8 cellular contexts compared by ENCODE assay signal in genomic region chr2:173448938-173449471, GRCh38.
A peak's percentile ranks its signal among the peaks of the same experiment; 100 is the strongest.
DNase-seq lines count a peak whose midpoint lies in the region; ATAC-seq lines count a peak whose summit lies in the region.

No MANE protein-coding gene starts in this region.

- H3K9ac ChIP-seq in ES-I3 (ENCODE audit: low read depth, low read length) (peak overlapping the region; percentile 37; the same call in 1 of the 2 replicates), mucosa of rectum (ENCODE audit: low read depth in 1 of 2, low read length in 2 of 2) (no peak overlapping the region)

- H3K9me3 ChIP-seq in ES-I3 (ENCODE audit: control insufficient read depth, insufficient read depth, low read length) (no peaks in the 10 kb centered on the region), mucosa of rectum (ENCODE audit: control insufficient read depth in 2 of 2, low read length in 2 of 2) (no peaks in the 10 kb centered on the region)

- H3K27me3 ChIP-seq in mucosa of rectum (ENCODE audit: control insufficient read depth in 2 of 2, insufficient read depth in 2 of 2, low read length in 2 of 2) = no peaks in the 10 kb centered on the region

- no peaks in the 10 kb centered on the region for H3K4me1 ChIP-seq in ES-I3 (ENCODE audit: insufficient read depth, low read length)
- no peaks in the 10 kb centered on the region for H3K4me1 ChIP-seq in mucosa of rectum (ENCODE audit: control insufficient read depth in 2 of 2, insufficient read depth in 2 of 2, low read length in 2 of 2)

- peak overlapping the region; percentile 43 to 66 for H3K4me3 ChIP-seq in mucosa of rectum (ENCODE audit: low read length in 2 of 2)

- DNase-seq in NCI-H82 treated with DMSO at 0.1 percent for 48 hours (lab: John Stamatoyannopoulos, UW; ENCODE audit: unreplicated experiment) (peak; percentile 90), epithelial cell of prostate (ENCODE audit: low read depth, low spot score) (peak; percentile 20)
- DNase-seq in activated CD8-positive, alpha-beta memory T cell treated with anti-CD3 and anti-CD28 coated beads for 24 hours = peak; percentile 74
- peak in 5 of 6 experiments; percentile 1 to 34 (median 27) for DNase-seq in stimulated activated naive CD4-positive, alpha-beta T cell (lab: John Stamatoyannopoulos, UW)

- ATAC-seq in HG02885 (IDR thresholded peaks at IDR 0.05; ENCODE audit: poor library complexity, unreplicated experiment) (peak; percentile 68), HG03097 (IDR thresholded peaks at IDR 0.05; ENCODE audit: low FRiP score, unreplicated experiment) (no peak)

- no peaks in the 10 kb centered on the region for H3K36me3 ChIP-seq in ES-I3 (ENCODE audit: insufficient read depth, low read length)
- H3K36me3 ChIP-seq in mucosa of rectum (ENCODE audit: control insufficient read depth in 2 of 2, insufficient read depth in 2 of 2, low read length in 2 of 2) = no peaks in the 10 kb centered on the region

- H3K27ac ChIP-seq in epithelial cell of prostate (no peak overlapping the region), mucosa of rectum (ENCODE audit: low read depth in 2 of 2, low read length in 2 of 2) (peak overlapping the region in 1 of 2 donors; percentile 32)

Comparison
In these comparisons a context has a peak if more than half of its experiments do, and no peak if none do; other contexts are left out.
1. DNase-seq: peak in every context shown above with its lines; median percentile 90 in NCI-H82 treated with DMSO at 0.1 percent for 48 hours; 74 in activated CD8-positive, alpha-beta memory T cell treated with anti-CD3 and anti-CD28 coated beads for 24 hours; 27 in stimulated activated naive CD4-positive, alpha-beta T cell; 20 in epithelial cell of prostate.